ENCODE assay signal across 1 cellular context in the genomic region with DNA sequence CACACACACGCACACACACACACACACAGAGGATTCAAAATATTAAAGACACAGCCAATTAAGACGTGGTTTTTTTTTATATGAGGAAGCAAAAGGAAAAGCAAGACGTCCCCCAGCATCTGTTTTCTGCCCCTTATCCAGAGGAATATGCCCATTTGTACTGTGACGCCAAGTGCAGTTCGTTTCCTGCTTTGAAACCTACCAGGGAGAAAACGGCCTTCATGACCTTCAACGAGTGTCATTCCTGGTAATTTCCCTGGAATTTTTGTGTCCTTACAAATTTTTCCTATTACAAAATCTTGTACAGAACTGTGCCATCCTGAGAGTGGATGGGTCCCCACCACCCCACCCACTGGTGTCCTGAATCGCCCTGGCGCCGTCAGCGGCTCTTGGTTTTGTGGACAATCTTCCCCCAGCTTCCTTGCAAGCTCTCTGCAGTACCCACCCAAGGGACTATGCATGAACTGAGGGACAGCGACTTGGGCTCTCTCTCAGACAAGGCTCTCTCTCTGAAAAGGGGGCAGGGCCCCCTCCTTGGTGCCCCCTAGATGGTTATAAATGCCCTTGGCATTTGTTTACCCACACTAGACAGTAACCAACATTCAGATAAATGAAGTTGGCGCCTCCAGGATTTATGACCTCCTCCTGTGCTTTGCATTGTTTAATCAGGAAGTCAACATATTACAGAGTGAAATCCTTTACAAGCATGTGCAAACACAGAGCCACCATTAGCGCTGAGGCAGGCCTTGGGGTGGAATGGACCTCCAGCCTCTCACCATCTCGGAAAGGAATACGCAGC.
TF ChIP-seq lines count a peak whose summit lies in the region.

No MANE protein-coding gene starts in this region.

TF ChIP-seq in HepG2, 621 proteins besides CTCF, POLR2A, EP300 and RAD21 (continued from another document and continues in another):
- no peak for TF ChIP-seq ZNF430 (CRISPR knock-in tag; IDR thresholded peaks at IDR 0.05)
- no peak for TF ChIP-seq SRF (IDR thresholded peaks at IDR 0.05; ENCODE audit: low read depth, low read length)
- peak; percentile 69; the same call in 1 of the 2 replicates for TF ChIP-seq ZNF501 (CRISPR knock-in tag; IDR thresholded peaks at IDR 0.05)
- TF ChIP-seq, protein P1, sequence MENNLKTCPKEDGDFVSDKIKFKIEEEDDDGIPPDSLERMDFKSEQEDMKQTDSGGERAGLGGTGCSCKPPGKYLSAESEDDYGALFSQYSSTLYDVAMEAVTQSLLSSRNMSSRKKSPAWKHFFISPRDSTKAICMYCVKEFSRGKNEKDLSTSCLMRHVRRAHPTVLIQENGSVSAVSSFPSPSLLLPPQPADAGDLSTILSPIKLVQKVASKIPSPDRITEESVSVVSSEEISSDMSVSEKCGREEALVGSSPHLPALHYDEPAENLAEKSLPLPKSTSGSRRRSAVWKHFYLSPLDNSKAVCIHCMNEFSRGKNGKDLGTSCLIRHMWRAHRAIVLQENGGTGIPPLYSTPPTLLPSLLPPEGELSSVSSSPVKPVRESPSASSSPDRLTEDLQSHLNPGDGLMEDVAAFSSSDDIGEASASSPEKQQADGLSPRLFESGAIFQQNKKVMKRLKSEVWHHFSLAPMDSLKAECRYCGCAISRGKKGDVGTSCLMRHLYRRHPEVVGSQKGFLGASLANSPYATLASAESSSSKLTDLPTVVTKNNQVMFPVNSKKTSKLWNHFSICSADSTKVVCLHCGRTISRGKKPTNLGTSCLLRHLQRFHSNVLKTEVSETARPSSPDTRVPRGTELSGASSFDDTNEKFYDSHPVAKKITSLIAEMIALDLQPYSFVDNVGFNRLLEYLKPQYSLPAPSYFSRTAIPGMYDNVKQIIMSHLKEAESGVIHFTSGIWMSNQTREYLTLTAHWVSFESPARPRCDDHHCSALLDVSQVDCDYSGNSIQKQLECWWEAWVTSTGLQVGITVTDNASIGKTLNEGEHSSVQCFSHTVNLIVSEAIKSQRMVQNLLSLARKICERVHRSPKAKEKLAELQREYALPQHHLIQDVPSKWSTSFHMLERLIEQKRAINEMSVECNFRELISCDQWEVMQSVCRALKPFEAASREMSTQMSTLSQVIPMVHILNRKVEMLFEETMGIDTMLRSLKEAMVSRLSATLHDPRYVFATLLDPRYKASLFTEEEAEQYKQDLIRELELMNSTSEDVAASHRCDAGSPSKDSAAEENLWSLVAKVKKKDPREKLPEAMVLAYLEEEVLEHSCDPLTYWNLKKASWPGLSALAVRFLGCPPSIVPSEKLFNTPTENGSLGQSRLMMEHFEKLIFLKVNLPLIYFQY (CRISPR knock-in tag; IDR thresholded peaks at IDR 0.05; ENCODE audit: borderline replicate concordance): 0 out of 2 replicates have a peak, but pooled peaks have one; percentile 14
- no peak for TF ChIP-seq ZNF724P (CRISPR knock-in tag; IDR thresholded peaks at IDR 0.05; ENCODE audit: borderline replicate concordance)
- TF ChIP-seq POGZ (CRISPR knock-in tag; IDR thresholded peaks at IDR 0.05): 0 out of 2 replicates have a peak, but pooled peaks have one; percentile 7
- TF ChIP-seq ZSCAN9 (CRISPR knock-in tag; IDR thresholded peaks at IDR 0.05; ENCODE audit: borderline replicate concordance): no peak
- TF ChIP-seq ZSCAN30 (CRISPR knock-in tag; IDR thresholded peaks at IDR 0.05): no peak
- TF ChIP-seq TCF12 (IDR thresholded peaks at IDR 0.05): no peak
- TF ChIP-seq TCF12 (CRISPR knock-in tag; IDR thresholded peaks at IDR 0.05): no peak
- TF ChIP-seq SALL2 (CRISPR knock-in tag; IDR thresholded peaks at IDR 0.05): no peak
- no peak for TF ChIP-seq ZNF841 (CRISPR knock-in tag; IDR thresholded peaks at IDR 0.05; ENCODE audit: borderline replicate concordance)
- peak; percentile 23; the same call in 1 of the 2 replicates for TF ChIP-seq ETV5 (CRISPR knock-in tag; IDR thresholded peaks at IDR 0.05; ENCODE audit: borderline replicate concordance)
- TF ChIP-seq, protein P2, sequence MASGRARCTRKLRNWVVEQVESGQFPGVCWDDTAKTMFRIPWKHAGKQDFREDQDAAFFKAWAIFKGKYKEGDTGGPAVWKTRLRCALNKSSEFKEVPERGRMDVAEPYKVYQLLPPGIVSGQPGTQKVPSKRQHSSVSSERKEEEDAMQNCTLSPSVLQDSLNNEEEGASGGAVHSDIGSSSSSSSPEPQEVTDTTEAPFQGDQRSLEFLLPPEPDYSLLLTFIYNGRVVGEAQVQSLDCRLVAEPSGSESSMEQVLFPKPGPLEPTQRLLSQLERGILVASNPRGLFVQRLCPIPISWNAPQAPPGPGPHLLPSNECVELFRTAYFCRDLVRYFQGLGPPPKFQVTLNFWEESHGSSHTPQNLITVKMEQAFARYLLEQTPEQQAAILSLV (CRISPR knock-in tag; IDR thresholded peaks at IDR 0.05; ENCODE audit: borderline replicate concordance): no peak
- no peak for TF ChIP-seq FOXP1 (IDR thresholded peaks at IDR 0.05)
- peak; percentile 37; the same call in 1 of the 2 replicates for TF ChIP-seq FOXP1 (CRISPR knock-in tag; IDR thresholded peaks at IDR 0.05)
- TF ChIP-seq, protein P3, sequence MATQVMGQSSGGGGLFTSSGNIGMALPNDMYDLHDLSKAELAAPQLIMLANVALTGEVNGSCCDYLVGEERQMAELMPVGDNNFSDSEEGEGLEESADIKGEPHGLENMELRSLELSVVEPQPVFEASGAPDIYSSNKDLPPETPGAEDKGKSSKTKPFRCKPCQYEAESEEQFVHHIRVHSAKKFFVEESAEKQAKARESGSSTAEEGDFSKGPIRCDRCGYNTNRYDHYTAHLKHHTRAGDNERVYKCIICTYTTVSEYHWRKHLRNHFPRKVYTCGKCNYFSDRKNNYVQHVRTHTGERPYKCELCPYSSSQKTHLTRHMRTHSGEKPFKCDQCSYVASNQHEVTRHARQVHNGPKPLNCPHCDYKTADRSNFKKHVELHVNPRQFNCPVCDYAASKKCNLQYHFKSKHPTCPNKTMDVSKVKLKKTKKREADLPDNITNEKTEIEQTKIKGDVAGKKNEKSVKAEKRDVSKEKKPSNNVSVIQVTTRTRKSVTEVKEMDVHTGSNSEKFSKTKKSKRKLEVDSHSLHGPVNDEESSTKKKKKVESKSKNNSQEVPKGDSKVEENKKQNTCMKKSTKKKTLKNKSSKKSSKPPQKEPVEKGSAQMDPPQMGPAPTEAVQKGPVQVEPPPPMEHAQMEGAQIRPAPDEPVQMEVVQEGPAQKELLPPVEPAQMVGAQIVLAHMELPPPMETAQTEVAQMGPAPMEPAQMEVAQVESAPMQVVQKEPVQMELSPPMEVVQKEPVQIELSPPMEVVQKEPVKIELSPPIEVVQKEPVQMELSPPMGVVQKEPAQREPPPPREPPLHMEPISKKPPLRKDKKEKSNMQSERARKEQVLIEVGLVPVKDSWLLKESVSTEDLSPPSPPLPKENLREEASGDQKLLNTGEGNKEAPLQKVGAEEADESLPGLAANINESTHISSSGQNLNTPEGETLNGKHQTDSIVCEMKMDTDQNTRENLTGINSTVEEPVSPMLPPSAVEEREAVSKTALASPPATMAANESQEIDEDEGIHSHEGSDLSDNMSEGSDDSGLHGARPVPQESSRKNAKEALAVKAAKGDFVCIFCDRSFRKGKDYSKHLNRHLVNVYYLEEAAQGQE (IDR thresholded peaks at IDR 0.05; ENCODE audit: borderline replicate concordance in 1 of 2, low read depth in 1 of 2, low read length in 2 of 2): no peak
- no peak for TF ChIP-seq ZNF138 (CRISPR knock-in tag; IDR thresholded peaks at IDR 0.05; ENCODE audit: low read depth)
- TF ChIP-seq TGIF2 (CRISPR knock-in tag; IDR thresholded peaks at IDR 0.05): no peak
- TF ChIP-seq PHB2 (IDR thresholded peaks at IDR 0.05; ENCODE audit: partially characterized antibody): no peak
- 0 out of 2 replicates have a peak, but pooled peaks have one; percentile 33 for TF ChIP-seq NR2C2 (CRISPR knock-in tag; IDR thresholded peaks at IDR 0.05; ENCODE audit: borderline replicate concordance)
- TF ChIP-seq IRF1 (CRISPR knock-in tag; IDR thresholded peaks at IDR 0.05; ENCODE audit: low read depth): no peak
- TF ChIP-seq FOXP4 (CRISPR knock-in tag; IDR thresholded peaks at IDR 0.05): peak; percentile 44; the same call in 1 of the 2 replicates
- TF ChIP-seq FOXK1 (CRISPR knock-in tag; IDR thresholded peaks at IDR 0.05; ENCODE audit: borderline replicate concordance, low read depth): no peak; the same call in 1 of the 2 replicates
- no peak for TF ChIP-seq ZSCAN29 (CRISPR knock-in tag; conservative IDR thresholded peaks at IDR 0.05)
- TF ChIP-seq U2AF2 (IDR thresholded peaks at IDR 0.05; ENCODE audit: low read depth, low read length): no peak
- TF ChIP-seq ZNF354B (CRISPR knock-in tag; IDR thresholded peaks at IDR 0.05): no peak
- peak; percentile 32; the same call in 1 of the 2 replicates for TF ChIP-seq ZFX (CRISPR knock-in tag; IDR thresholded peaks at IDR 0.05; ENCODE audit: low read depth)
- TF ChIP-seq FOXA3 (CRISPR knock-in tag; IDR thresholded peaks at IDR 0.05): peak; percentile 43; the same call in 1 of the 2 replicates
- TF ChIP-seq LBX2 (CRISPR knock-in tag; IDR thresholded peaks at IDR 0.05; ENCODE audit: borderline replicate concordance): no peak
- no peak for TF ChIP-seq TRIM22 (IDR thresholded peaks at IDR 0.05)
- TF ChIP-seq SOX13 (IDR thresholded peaks at IDR 0.05): no peak
- TF ChIP-seq SOX13 (CRISPR knock-in tag; conservative IDR thresholded peaks at IDR 0.05 in 1 of 2, IDR thresholded peaks at IDR 0.05 in 1 of 2): peak in 1 of 2 experiments; percentile 36; a peak in 1 of 4 replicates
- TF ChIP-seq BCL6 (CRISPR knock-in tag; IDR thresholded peaks at IDR 0.05): peak; percentile 41; the same call in 1 of the 2 replicates
- no peak for TF ChIP-seq ZNF431 (CRISPR knock-in tag; IDR thresholded peaks at IDR 0.05; ENCODE audit: borderline replicate concordance, low read depth)
- no peak for TF ChIP-seq MXI1 (IDR thresholded peaks at IDR 0.05; ENCODE audit: borderline replicate concordance, low read depth, low read length)
- 0 out of 2 replicates have a peak, but pooled peaks have one; percentile 27 for TF ChIP-seq KLF11 (CRISPR knock-in tag; IDR thresholded peaks at IDR 0.05)
- no peak for TF ChIP-seq MED8 (CRISPR knock-in tag; IDR thresholded peaks at IDR 0.05; ENCODE audit: insufficient replicate concordance)
- TF ChIP-seq, protein P4, sequence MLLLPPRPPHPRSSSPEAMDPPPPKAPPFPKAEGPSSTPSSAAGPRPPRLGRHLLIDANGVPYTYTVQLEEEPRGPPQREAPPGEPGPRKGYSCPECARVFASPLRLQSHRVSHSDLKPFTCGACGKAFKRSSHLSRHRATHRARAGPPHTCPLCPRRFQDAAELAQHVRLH (CRISPR knock-in tag; IDR thresholded peaks at IDR 0.05; ENCODE audit: borderline replicate concordance, low read depth): no peak
- TF ChIP-seq ZNF576 (CRISPR knock-in tag; IDR thresholded peaks at IDR 0.05): no peak
- TF ChIP-seq SATB2 (CRISPR knock-in tag; IDR thresholded peaks at IDR 0.05): no peak
- TF ChIP-seq MAZ (IDR thresholded peaks at IDR 0.05; ENCODE audit: borderline replicate concordance, low read depth, low read length): no peak
- TF ChIP-seq MAZ (CRISPR knock-in tag; IDR thresholded peaks at IDR 0.05; ENCODE audit: low read depth): no peak
- no peak for TF ChIP-seq ZFP41 (CRISPR knock-in tag; IDR thresholded peaks at IDR 0.05; ENCODE audit: borderline replicate concordance)
- TF ChIP-seq SRY (CRISPR knock-in tag; IDR thresholded peaks at IDR 0.05): no peak
- peak; percentile 53; the same call in 1 of the 2 replicates for TF ChIP-seq GATAD2A (CRISPR knock-in tag; IDR thresholded peaks at IDR 0.05)
- peak; percentile 32; the same call in 1 of the 2 replicates for TF ChIP-seq SOX5 (CRISPR knock-in tag; IDR thresholded peaks at IDR 0.05; ENCODE audit: borderline replicate concordance)
- TF ChIP-seq ZNF556 (CRISPR knock-in tag; IDR thresholded peaks at IDR 0.05; ENCODE audit: borderline replicate concordance): 0 out of 2 replicates have a peak, but pooled peaks have one; percentile 55
- no peak for TF ChIP-seq ZNF207 (IDR thresholded peaks at IDR 0.05; ENCODE audit: borderline replicate concordance)
- TF ChIP-seq FOXA1 (IDR thresholded peaks at IDR 0.05): no peak
- peak; percentile 26; the same call in 1 of the 2 replicates for TF ChIP-seq FOXA1 (CRISPR knock-in tag; IDR thresholded peaks at IDR 0.05)
- TF ChIP-seq ZBTB8A (CRISPR knock-in tag; IDR thresholded peaks at IDR 0.05; ENCODE audit: borderline replicate concordance, low read depth): no peak
- TF ChIP-seq TOE1 (CRISPR knock-in tag; IDR thresholded peaks at IDR 0.05): no peak
- no peak for TF ChIP-seq ZNF703 (CRISPR knock-in tag; IDR thresholded peaks at IDR 0.05; ENCODE audit: borderline replicate concordance)
- TF ChIP-seq REXO4 (CRISPR knock-in tag; IDR thresholded peaks at IDR 0.05; ENCODE audit: borderline replicate concordance): no peak
